Comparison of ENCODE assay signal across 19 cellular contexts in genomic region chr3:42549131-42549530, GRCh38. TPM values are rescaled to one million over a fixed set of nuclear protein-coding genes. Genes with fewer than 3 reads are reported as not detected.
DNase-seq lines count a peak whose midpoint lies in the region; ATAC-seq, FAIRE-seq and TF ChIP-seq lines count a peak whose summit lies in the region.
"Had no signal": no experiment of that assay in that cellular context is flagged by ENCODE, and none has a peak within 500 bp of the region (broad histone marks: within the 10 kb centered on the region; RNA-seq: fewer than 3 reads in every experiment).

No MANE protein-coding gene starts in this region.

- H3K36me3 Mint-ChIP-seq in activated CD4-positive, alpha-beta T cell treated with anti-CD3 and anti-CD28 coated beads, Interleukin-2, amount 10 ng/mL, durations not matched to agents 24 days and 14 days (ENCODE audit: low read depth) = peaks cover 28% of the 10 kb centered on the region
- peaks cover 41% of the 10 kb centered on the region for H3K36me3 Mint-ChIP-seq in stimulated activated memory B cell treated with anti-CD40 and anti-IgM and Interleukin-4, amounts not matched to agents 10 μg/mL and 1 μg/mL and 100 μg/mL, for 72 hours

- no peak for TF ChIP-seq CTCF in bronchial epithelial cell (IDR thresholded peaks at IDR 0.05; ENCODE audit: insufficient read depth, low read length, severe bottlenecking)

- peaks cover 3% of the 10 kb centered on the region for H3K36me3 ChIP-seq in bronchial epithelial cell (ENCODE audit: control insufficient read depth, insufficient read depth, low read length)

- intact Hi-C loops in activated CD4-positive, alpha-beta T cell treated with anti-CD3 and anti-CD28 coated beads, Interleukin-2, amount 10 ng/mL, durations not matched to agents 24 days and 14 days (cut with micrococcal nuclease) = loop anchor here (5.0 kb wide), 1 partner anchor 302 kb away; no protein-coding TSS in a partner anchor

- no peak for TF ChIP-seq POLR2A in GM12891 (IDR thresholded peaks at IDR 0.05; ENCODE audit: low read depth, low read length)

- no peak overlapping the region for H3K4me3 Mint-ChIP-seq in activated CD4-positive, alpha-beta T cell treated with anti-CD3 and anti-CD28 coated beads, Interleukin-2, amount 10 ng/mL, durations not matched to agents 24 days and 14 days
- H3K4me3 Mint-ChIP-seq in stimulated activated memory B cell treated with anti-CD40 and anti-IgM and Interleukin-4, amounts not matched to agents 10 μg/mL and 1 μg/mL and 100 μg/mL, for 72 hours = no peak overlapping the region
- H3K4me3 Mint-ChIP-seq: CD4-positive, alpha-beta T cell had no signal

- ATAC-seq in stimulated activated memory B cell treated with anti-CD40 and anti-IgM and Interleukin-4, amounts not matched to agents 10 μg/mL and 1 μg/mL and 100 μg/mL, for 72 hours = peak; percentile 17
- ATAC-seq in HG03354 (IDR thresholded peaks at IDR 0.05; ENCODE audit: poor library complexity, severe bottlenecking, unreplicated experiment) = no peak

- no peaks in the 10 kb centered on the region for H3K27me3 Mint-ChIP-seq in activated CD4-positive, alpha-beta T cell treated with anti-CD3 and anti-CD28 coated beads, Interleukin-2, amount 10 ng/mL, durations not matched to agents 24 days and 14 days
- no peaks in the 10 kb centered on the region for H3K27me3 Mint-ChIP-seq in stimulated activated memory B cell treated with anti-CD40 and anti-IgM and Interleukin-4, amounts not matched to agents 10 μg/mL and 1 μg/mL and 100 μg/mL, for 72 hours
- H3K27me3 Mint-ChIP-seq: CD4-positive, alpha-beta T cell had no signal

- H3K27ac Mint-ChIP-seq in activated CD4-positive, alpha-beta T cell treated with anti-CD3 and anti-CD28 coated beads, Interleukin-2, amount 10 ng/mL, durations not matched to agents 24 days and 14 days = peak overlapping the region; percentile 45
- peak overlapping the region; percentile 23 for H3K27ac Mint-ChIP-seq in stimulated activated memory B cell treated with anti-CD40 and anti-IgM and Interleukin-4, amounts not matched to agents 10 μg/mL and 1 μg/mL and 100 μg/mL, for 72 hours
- H3K27ac Mint-ChIP-seq: CD4-positive, alpha-beta T cell had no signal

- H3K27me3 ChIP-seq in bronchial epithelial cell (ENCODE audit: control insufficient read depth, insufficient read depth, low read length) = no peaks in the 10 kb centered on the region
- H3K27me3 ChIP-seq: BLaER1 treated with 17β-estradiol and CSF1 and Interleukin-3, amounts not matched to agents 10 nM and 100 nM had no signal

- no peaks in the 10 kb centered on the region for H3K9me3 Mint-ChIP-seq in activated CD4-positive, alpha-beta T cell treated with anti-CD3 and anti-CD28 coated beads, Interleukin-2, amount 10 ng/mL, durations not matched to agents 24 days and 14 days
- H3K9me3 Mint-ChIP-seq in stimulated activated memory B cell treated with anti-CD40 and anti-IgM and Interleukin-4, amounts not matched to agents 10 μg/mL and 1 μg/mL and 100 μg/mL, for 72 hours = no peaks in the 10 kb centered on the region
- H3K9me3 Mint-ChIP-seq: CD4-positive, alpha-beta T cell had no signal

- H3K4me3 ChIP-seq in bronchial epithelial cell (ENCODE audit: low read depth, low read length) = no peak overlapping the region
- H3K4me3 ChIP-seq: BLaER1 treated with 17β-estradiol and CSF1 and Interleukin-3, amounts not matched to agents 10 nM and 100 nM; HAP-1 had no signal

- DNase-seq in activated CD4-positive, alpha-beta T cell treated with anti-CD3 and anti-CD28 coated beads, Interleukin-2, amount 10 ng/mL, durations not matched to agents 24 days and 14 days = no peak
- no peak for DNase-seq in activated CD4-positive, alpha-beta T cell treated with anti-CD3 and anti-CD28 coated beads, Interleukin-2, amount 50 U/mL, for 4 hours
- DNase-seq in GM12891 (ENCODE audit: insufficient read length, low spot score) = no peak
- no peak for DNase-seq in bronchial epithelial cell (ENCODE audit: low read depth)
- no peak for DNase-seq in KG1 (lab: John Stamatoyannopoulos, UW)
- no peak for DNase-seq in cerebellar nuclear complex (lab: John Stamatoyannopoulos, UW)
- DNase-seq: 8988T; AML-193; Calu3; CD4-positive, alpha-beta T cell; DMS79 treated with DMSO at 0.1 percent for 48 hours; EL had no signal

- peaks cover 15% of the 10 kb centered on the region for H3K4me1 Mint-ChIP-seq in activated CD4-positive, alpha-beta T cell treated with anti-CD3 and anti-CD28 coated beads, Interleukin-2, amount 10 ng/mL, durations not matched to agents 24 days and 14 days
- no peaks in the 10 kb centered on the region for H3K4me1 Mint-ChIP-seq in stimulated activated memory B cell treated with anti-CD40 and anti-IgM and Interleukin-4, amounts not matched to agents 10 μg/mL and 1 μg/mL and 100 μg/mL, for 72 hours

- no peak for FAIRE-seq in GM12891 (lab: Jason Lieb, UNC)
- FAIRE-seq in bronchial epithelial cell (lab: Jason Lieb, UNC) = peak; percentile 13
- FAIRE-seq: G401.6, GM19239, H1 had no signal

TF ChIP-seq in GM12891, 5 proteins besides CTCF, POLR2A, EP300 and RAD21:
- TF ChIP-seq POLR2AphosphoS5 (IDR thresholded peaks at IDR 0.05; ENCODE audit: low read depth, low read length) (peak; percentile 56; the same call in 1 of the 2 replicates), POU2F2 (IDR thresholded peaks at IDR 0.05; ENCODE audit: low read depth, low read length) (no peak), PAX5 (IDR thresholded peaks at IDR 0.05; ENCODE audit: insufficient read depth, low read length, severe bottlenecking) (no peak)

RNA-seq across cellular contexts. Expression of gene SEC22C, which starts 32.6 kb away (rescaled TPM):
- 36.3 and 39.6 TPM in 2 replicates for total RNA-seq in activated CD4-positive, alpha-beta T cell treated with anti-CD3 and anti-CD28 coated beads, Interleukin-2, amount 10 ng/mL, durations not matched to agents 24 days and 14 days
- 18.5 TPM for polyA plus RNA-seq in GM12891 (2012; ENCODE audit: low read depth, missing spikeins)
- total RNA-seq in bronchial epithelial cell = 44.7 and 55.0 TPM in 2 replicates

RNA-seq across cellular contexts. Expression of gene SS18L2, which starts 41.5 kb away (rescaled TPM):
- total RNA-seq in activated CD4-positive, alpha-beta T cell treated with anti-CD3 and anti-CD28 coated beads, Interleukin-2, amount 10 ng/mL, durations not matched to agents 24 days and 14 days = 66.6 and 66.8 TPM in 2 replicates
- 87.3 TPM for polyA plus RNA-seq in GM12891 (2012; ENCODE audit: low read depth, missing spikeins)
- total RNA-seq in bronchial epithelial cell = 22.1 and 25.0 TPM in 2 replicates

RNA-seq across cellular contexts. Expression of gene VIPR1, which starts 46.7 kb away (rescaled TPM):
- total RNA-seq in activated CD4-positive, alpha-beta T cell treated with anti-CD3 and anti-CD28 coated beads, Interleukin-2, amount 10 ng/mL, durations not matched to agents 24 days and 14 days = 0.68 and 0.80 TPM in 2 replicates
- not detected for polyA plus RNA-seq in GM12891 (2012; ENCODE audit: low read depth, missing spikeins)
- total RNA-seq in bronchial epithelial cell = 4.2 and 5.8 TPM in 2 replicates

RNA-seq across cellular contexts. Expression of gene NKTR, which starts 51.4 kb away (rescaled TPM):
- 79.5 and 80.9 TPM in 2 replicates for total RNA-seq in activated CD4-positive, alpha-beta T cell treated with anti-CD3 and anti-CD28 coated beads, Interleukin-2, amount 10 ng/mL, durations not matched to agents 24 days and 14 days
- 27.9 TPM for polyA plus RNA-seq in GM12891 (2012; ENCODE audit: low read depth, missing spikeins)
- total RNA-seq in bronchial epithelial cell = 33.4 and 36.4 TPM in 2 replicates
